9 cellular contexts compared by ENCODE assay signal in the genomic region with DNA sequence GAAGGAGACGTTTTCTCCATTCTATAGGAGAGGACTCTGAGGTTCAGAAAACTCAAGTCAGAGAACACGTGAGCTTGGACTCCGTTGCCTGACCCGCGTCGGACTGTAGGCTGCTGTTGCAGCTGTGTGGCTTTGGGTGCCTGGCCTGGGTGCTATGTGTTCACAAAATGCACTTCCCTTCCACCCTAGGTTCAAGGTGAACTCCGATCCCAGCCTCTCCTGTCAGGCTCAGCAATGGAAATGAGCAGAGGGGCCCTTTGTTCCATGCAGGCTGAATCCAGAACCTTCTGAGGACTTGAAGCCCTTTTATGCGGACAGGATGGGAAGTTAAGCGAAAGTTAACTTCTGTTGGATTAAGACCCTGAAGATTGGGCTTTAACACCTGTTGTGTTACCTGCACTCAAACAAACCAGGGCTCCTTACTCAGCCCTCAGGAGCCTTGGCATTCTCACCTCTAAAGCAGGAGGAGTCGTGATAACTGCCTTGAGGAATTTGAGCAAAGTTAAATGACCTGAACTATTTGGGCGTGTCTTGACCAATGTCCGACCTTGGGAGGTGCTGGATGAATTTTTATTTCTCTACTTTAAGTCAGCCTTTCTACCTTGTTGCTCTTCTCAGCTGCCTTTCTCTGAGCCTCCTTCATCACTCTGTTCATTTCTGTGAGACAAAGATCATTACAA. TPM values are rescaled to one million over a fixed set of nuclear protein-coding genes. Genes with fewer than 3 reads are reported as not detected.
A peak's percentile ranks its signal among the peaks of the same experiment; 100 is the strongest.
DNase-seq lines count a peak whose midpoint lies in the region; ATAC-seq, FAIRE-seq and TF ChIP-seq lines count a peak whose summit lies in the region.
"Not testable (repeated sequence)": the region's sequence is repeated elsewhere in the genome, so short reads cannot be mapped to it uniquely, and the experiment has no call there.
"Had no signal": no experiment of that assay in that cellular context is flagged by ENCODE, and none has a peak within 500 bp of the region (broad histone marks: within the 10 kb centered on the region; RNA-seq: fewer than 3 reads in every experiment).

No MANE protein-coding gene starts in this region.

- TF ChIP-seq POLR2A in esophagus squamous epithelium (IDR thresholded peaks at IDR 0.05), result not testable (repeated sequence)

- not testable (repeated sequence) for H3K36me3 Mint-ChIP-seq in nephron progenitor cell (ENCODE audit: low read depth); progenitor cell of endocrine pancreas (ENCODE audit: insufficient read depth)

- peak overlapping the region; percentile 84 for H3K27ac Mint-ChIP-seq in nephron progenitor cell
- peak overlapping the region; percentile 95 for H3K27ac Mint-ChIP-seq in progenitor cell of endocrine pancreas

- H3K4me1 Mint-ChIP-seq in nephron progenitor cell, result peaks cover 63% of the 10 kb centered on the region
- peaks cover 54% of the 10 kb centered on the region for H3K4me1 Mint-ChIP-seq in progenitor cell of endocrine pancreas (ENCODE audit: low read depth)

- intact Hi-C loops in esophagus squamous epithelium (cut with DNase I); left lung (cut with DNase I): not testable (repeated sequence)

- not testable (repeated sequence) for H3K4me3 Mint-ChIP-seq in nephron progenitor cell; progenitor cell of endocrine pancreas (ENCODE audit: low read depth)

- H3K36me3 ChIP-seq in esophagus squamous epithelium, left lung: not testable (repeated sequence)

- H3K9me3 ChIP-seq in esophagus squamous epithelium, left lung: not testable (repeated sequence)

- H3K4me3 ChIP-seq in esophagus squamous epithelium, left lung: not testable (repeated sequence)

- peaks cover 17% of the 10 kb centered on the region for H3K9me3 Mint-ChIP-seq in nephron progenitor cell
- not testable (repeated sequence) for H3K9me3 Mint-ChIP-seq in progenitor cell of endocrine pancreas (ENCODE audit: low read depth)

- DNase-seq in LoVo (ENCODE audit: low spot score), result peak; percentile 52
- not testable (repeated sequence) for DNase-seq in caudate nucleus (lab: John Stamatoyannopoulos, UW); esophagus squamous epithelium (lab: John Stamatoyannopoulos, UW); left lung; nephron progenitor cell; progenitor cell of endocrine pancreas (ENCODE audit: low spot score, unreplicated experiment); urothelium cell line (ENCODE audit: low spot score)

- not testable (repeated sequence) for H3K27me3 Mint-ChIP-seq in nephron progenitor cell (ENCODE audit: low read depth, poor library complexity); progenitor cell of endocrine pancreas

- H3K4me1 ChIP-seq in esophagus squamous epithelium, result peaks cover 0 to 18% (median 0%) of the 10 kb centered on the region in 3 donors
- not testable (repeated sequence) for H3K4me1 ChIP-seq in left lung

- FAIRE-seq in urothelium cell line (lab: Jason Lieb, UNC), result peak; percentile 40

- H3K27ac ChIP-seq in caudate nucleus (ENCODE audit: low read depth, low read length) (peak overlapping the region; percentile 70), esophagus squamous epithelium (peak overlapping the region in 3 of 4 donors; percentile 30 to 79 (median 56))
- H3K27ac ChIP-seq in left lung, result not testable (repeated sequence)

- 72 to 78% methylated on average over 6 to 8 of the region's 12 CpGs for WGBS in esophagus squamous epithelium, 2 donors

- TF ChIP-seq CTCF in esophagus squamous epithelium (IDR thresholded peaks at IDR 0.05); left lung (IDR thresholded peaks at IDR 0.05); nephron progenitor cell (IDR thresholded peaks at IDR 0.05); progenitor cell of endocrine pancreas (IDR thresholded peaks at IDR 0.05; ENCODE audit: unreplicated experiment): not testable (repeated sequence)

- ATAC-seq in left lung, result peak; percentile 19

- H3K27me3 ChIP-seq in esophagus squamous epithelium, left lung: not testable (repeated sequence)

RNA-seq across cellular contexts. Expression of a gene that starts 23.8 kb away (rescaled TPM):
- total RNA-seq in esophagus squamous epithelium (1 to 10 TPM in 2 of 4 donors, under 1 TPM in 2; 0.76 to 5.2 (median 0.93) TPM), left lung (not detected), progenitor cell of endocrine pancreas (8.1 and 12.8 TPM in 2 replicates)
- total RNA-seq: CD4-positive, alpha-beta memory T cell had no signal

RNA-seq across cellular contexts. Expression of a gene that starts 57.5 kb away (rescaled TPM):
- not detected for total RNA-seq in esophagus squamous epithelium
- not detected for total RNA-seq in left lung
- total RNA-seq in progenitor cell of endocrine pancreas, result not detected in 2 replicates
- total RNA-seq: CD4-positive, alpha-beta memory T cell; HT-29 had no signal
